14 cellular contexts compared by ENCODE assay signal in genomic region chr17:61261001-61261587, GRCh38.
DNase-seq lines count a peak whose midpoint lies in the region; ATAC-seq and TF ChIP-seq lines count a peak whose summit lies in the region.
"Had no signal": no experiment of that assay in that cellular context is flagged by ENCODE, and none has a peak within 500 bp of the region (broad histone marks: within the 10 kb centered on the region; RNA-seq: fewer than 3 reads in every experiment).

No MANE protein-coding gene starts in this region.

- no peaks in the 10 kb centered on the region for H3K27me3 ChIP-seq in heart left ventricle
- H3K27me3 ChIP-seq in gastroesophageal sphincter, result no peaks in the 10 kb centered on the region
- H3K27me3 ChIP-seq in psoas muscle (ENCODE audit: insufficient read depth in 3 of 3, low read length in 2 of 3), result no peaks in the 10 kb centered on the region
- H3K27me3 ChIP-seq in aorta (ENCODE audit: control insufficient read depth in 1 of 2, insufficient read depth in 2 of 2, low read length in 1 of 2), result no peaks in the 10 kb centered on the region

- TF ChIP-seq POLR2A in heart left ventricle (IDR thresholded peaks at IDR 0.05) (no peak), gastroesophageal sphincter (IDR thresholded peaks at IDR 0.05) (no peak)

- ATAC-seq in heart left ventricle, result peak in 1 of 4 donors; percentile 23
- no peak for ATAC-seq in left cardiac atrium
- no peak for ATAC-seq in gastroesophageal sphincter
- ATAC-seq in psoas muscle, result peak in 1 of 4 donors; percentile 32
- ATAC-seq in aorta (ENCODE audit: low FRiP score), result no peak
- no peak for ATAC-seq in left lobe of liver

- H3K9me3 ChIP-seq in heart left ventricle (no peaks in the 10 kb centered on the region), gastroesophageal sphincter (no peaks in the 10 kb centered on the region), psoas muscle (no peaks in the 10 kb centered on the region), aorta (ENCODE audit: control insufficient read depth, low read length) (no peaks in the 10 kb centered on the region)

- TF ChIP-seq CTCF in heart left ventricle (IDR thresholded peaks at IDR 0.05), result no peak
- TF ChIP-seq CTCF in gastroesophageal sphincter (IDR thresholded peaks at IDR 0.05), result no peak
- TF ChIP-seq CTCF in psoas muscle (IDR thresholded peaks at IDR 0.05), result no peak

- intact Hi-C loops in heart left ventricle (cut with DNase I), result loop anchor here in 1 of 10 donors (10.0 kb wide), 1 partner anchor 256 kb away; no protein-coding TSS in a partner anchor
- intact Hi-C loops in left cardiac atrium (cut with DNase I), result loop anchor here in 1 of 2 donors (5.0 kb wide), 1 partner anchor 51 kb away; no protein-coding TSS in a partner anchor
- intact Hi-C loops in psoas muscle (cut with DNase I), result no loop called here
- intact Hi-C loops in aorta (cut with DNase I), result loop anchor here in 1 of 2 donors (5.0 kb wide), 1 partner anchor 76 kb away; no protein-coding TSS in a partner anchor

- H3K27ac ChIP-seq in heart left ventricle, result peak overlapping the region; percentile 15 to 83 (median 62)
- H3K27ac ChIP-seq in gastroesophageal sphincter, result peak overlapping the region; percentile 66 to 78 (median 75)
- H3K27ac ChIP-seq in psoas muscle, result peak overlapping the region; percentile 52
- H3K27ac ChIP-seq in aorta (ENCODE audit: low read depth in 1 of 2, low read length in 2 of 2), result peak overlapping the region; percentile 0 to 82

- no peak for TF ChIP-seq EP300 in gastroesophageal sphincter (IDR thresholded peaks at IDR 0.05)

- whole genome bisulfite sequencing in heart left ventricle, 4 donors, result 75 to 84% (median 80%) methylated on average over 5 of the region's 5 CpGs
- 52 to 72% methylated on average over 5 of the region's 5 CpGs for WGBS in gastroesophageal sphincter (ENCODE audit: low coverage in 1 of 2), 2 donors
- WGBS in psoas muscle, 3 donors, result 59 to 72% (median 62%) methylated on average over 5 of the region's 5 CpGs
- WGBS in aorta, 2 donors, result 28 to 44% methylated on average over 5 of the region's 5 CpGs

- H3K36me3 ChIP-seq in heart left ventricle, result no peaks in the 10 kb centered on the region
- no peaks in the 10 kb centered on the region for H3K36me3 ChIP-seq in gastroesophageal sphincter
- no peaks in the 10 kb centered on the region for H3K36me3 ChIP-seq in psoas muscle (ENCODE audit: insufficient read depth in 1 of 2, low read depth in 1 of 2)
- no peaks in the 10 kb centered on the region for H3K36me3 ChIP-seq in aorta (ENCODE audit: control insufficient read depth in 1 of 2, insufficient read depth in 2 of 2, low read length in 1 of 2)

- peaks cover 0 to 30% (median 16%) of the 10 kb centered on the region in 12 donors for H3K4me1 ChIP-seq in heart left ventricle
- H3K4me1 ChIP-seq in gastroesophageal sphincter, result peaks cover 0 to 44% (median 11%) of the 10 kb centered on the region in 3 donors
- peaks cover 20% of the 10 kb centered on the region for H3K4me1 ChIP-seq in psoas muscle
- peaks cover 2 to 9% of the 10 kb centered on the region in 2 donors for H3K4me1 ChIP-seq in aorta (ENCODE audit: control insufficient read depth in 1 of 2, insufficient read depth in 2 of 2, low read length in 2 of 2)

- H3K4me3 ChIP-seq in heart left ventricle, result no peak overlapping the region
- no peak overlapping the region for H3K4me3 ChIP-seq in gastroesophageal sphincter
- H3K4me3 ChIP-seq in psoas muscle, result peak overlapping the region; percentile 19
- H3K4me3 ChIP-seq in aorta (ENCODE audit: low read length in 2 of 2), result no peak overlapping the region

- DNase-seq in heart left ventricle, result no peak
- DNase-seq in left cardiac atrium, result no peak
- no peak for DNase-seq in psoas muscle
- DNase-seq in aorta, result no peak
- DNase-seq in stimulated activated CD4-positive, alpha-beta T cell treated with anti-CD3 and anti-CD28 coated beads, Interleukin-2, amount 100 ng/mL, for 48 hours, result no peak
- no peak for DNase-seq in left lobe of liver (ENCODE audit: low spot score)
- DNase-seq in NCI-H82 treated with DMSO at 0.1 percent for 48 hours (lab: John Stamatoyannopoulos, UW; ENCODE audit: unreplicated experiment), result no peak
- DNase-seq: activated CD4-positive, alpha-beta memory T cell treated with anti-CD3 and anti-CD28 coated beads, Interleukin-2, amount 10 ng/mL, durations not matched to agents 7 days and 5 days; CD4-positive, alpha-beta memory T cell; hippocampal formation; naive B cell; NCI-H1417 treated with DMSO at 0.1 percent for 48 hours; NCI-H524 had no signal
